ENCODE assay signal across 8 cellular contexts in the genomic region with DNA sequence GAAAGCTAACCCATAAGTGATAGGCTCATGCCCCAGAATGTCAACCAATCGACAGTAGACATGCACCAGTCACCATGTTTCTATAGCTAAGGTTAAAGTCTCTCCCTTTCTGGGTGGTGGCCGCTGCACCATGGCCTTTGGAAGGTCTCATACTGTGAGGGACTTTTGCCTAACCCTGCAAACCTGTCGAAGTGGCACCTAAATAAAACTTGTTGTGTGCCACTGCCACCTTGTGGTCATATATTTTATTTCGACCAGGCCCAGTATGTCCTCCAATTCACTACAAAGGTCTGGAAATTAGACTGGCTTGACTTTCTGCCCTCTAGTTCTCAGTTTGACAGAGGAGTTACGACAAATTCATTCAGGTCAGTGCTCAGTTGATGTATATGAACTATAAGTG.
DNase-seq lines count a peak whose midpoint lies in the region; ATAC-seq and TF ChIP-seq lines count a peak whose summit lies in the region.

No MANE protein-coding gene starts in this region.

- no peak for TF ChIP-seq EP300 in ovary (IDR thresholded peaks at IDR 0.05)

- H3K27me3 ChIP-seq in BE2C = no peaks in the 10 kb centered on the region
- H3K27me3 ChIP-seq in esophagus squamous epithelium = no peaks in the 10 kb centered on the region
- H3K27me3 ChIP-seq in osteoblast (ENCODE audit: insufficient read depth, low read length) = no peaks in the 10 kb centered on the region
- no peaks in the 10 kb centered on the region for H3K27me3 ChIP-seq in ovary

- peak; percentile 34 for DNase-seq in BE2C
- DNase-seq in NCI-H2029 treated with DMSO at 0.1 percent for 48 hours (lab: John Stamatoyannopoulos, UW) = peak; percentile 13
- peak; percentile 56 for DNase-seq in activated CD4-positive, alpha-beta T cell treated with anti-CD3 and anti-CD28 coated beads for 48 hours
- DNase-seq in esophagus squamous epithelium (lab: John Stamatoyannopoulos, UW) = no peak
- no peak for DNase-seq in osteoblast (ENCODE audit: insufficient read length, low spot score, missing footprints)
- no peak for DNase-seq in ovary

- H3K4me1 ChIP-seq in BE2C (no peaks in the 10 kb centered on the region), esophagus squamous epithelium (no peaks in the 10 kb centered on the region), osteoblast (ENCODE audit: insufficient read depth, low read length) (no peaks in the 10 kb centered on the region), ovary (ENCODE audit: insufficient read depth) (no peaks in the 10 kb centered on the region)

- H3K4me3 ChIP-seq in BE2C (ENCODE audit: low read depth, low read length) (no peak overlapping the region), esophagus squamous epithelium (no peak overlapping the region), osteoblast (ENCODE audit: insufficient read depth, low read length) (no peak overlapping the region), ovary (no peak overlapping the region)

- H3K9me3 ChIP-seq in BE2C (no peaks in the 10 kb centered on the region), esophagus squamous epithelium (no peaks in the 10 kb centered on the region), osteoblast (ENCODE audit: low read depth, low read length) (no peaks in the 10 kb centered on the region), ovary (no peaks in the 10 kb centered on the region)

- no peaks in the 10 kb centered on the region for H3K36me3 ChIP-seq in BE2C
- no peaks in the 10 kb centered on the region for H3K36me3 ChIP-seq in esophagus squamous epithelium
- H3K36me3 ChIP-seq in osteoblast (ENCODE audit: insufficient read depth, low read length) = no peaks in the 10 kb centered on the region
- H3K36me3 ChIP-seq in ovary = no peaks in the 10 kb centered on the region

- TF ChIP-seq POLR2A in esophagus squamous epithelium (IDR thresholded peaks at IDR 0.05) = no peak
- no peak for TF ChIP-seq POLR2A in ovary (IDR thresholded peaks at IDR 0.05)

- no peak overlapping the region for H2AFZ ChIP-seq in osteoblast (ENCODE audit: low read length)

- intact Hi-C loops in esophagus squamous epithelium (cut with DNase I) (no loop called here), ovary (cut with DNase I) (no loop called here)

- H3K4me2 ChIP-seq in osteoblast (ENCODE audit: insufficient read depth, low read length) = no peak overlapping the region

- ATAC-seq in GM18502 (IDR thresholded peaks at IDR 0.05; ENCODE audit: poor library complexity, unreplicated experiment) (peak; percentile 90), HG02885 (IDR thresholded peaks at IDR 0.05; ENCODE audit: poor library complexity, unreplicated experiment) (peak; percentile 94)

- TF ChIP-seq CTCF in BE2C (IDR thresholded peaks at IDR 0.05; ENCODE audit: low read depth, low read length) (peak; percentile 49), esophagus squamous epithelium (IDR thresholded peaks at IDR 0.05) (peak in 5 of 6 experiments; percentile 14 to 49 (median 38)), osteoblast (IDR thresholded peaks at IDR 0.05; ENCODE audit: extremely low read depth, low read depth, low read length) (peak; percentile 68), ovary (IDR thresholded peaks at IDR 0.05) (no peak)

- 18 to 58% methylated on average over 2 to 5 of the region's 5 CpGs for WGBS in esophagus squamous epithelium, 2 donors
- WGBS in ovary, 3 donors = 25 to 34% (median 29%) methylated on average over 5 of the region's 5 CpGs

- H3K27ac ChIP-seq in esophagus squamous epithelium (no peak overlapping the region), osteoblast (ENCODE audit: low read depth, low read length) (no peak overlapping the region), ovary (no peak overlapping the region)

- H3K79me2 ChIP-seq in osteoblast (ENCODE audit: insufficient read depth, low read length) = no peaks in the 10 kb centered on the region

- H4K20me1 ChIP-seq in osteoblast (ENCODE audit: insufficient read depth, low read length) = no peaks in the 10 kb centered on the region

Comparison
In these comparisons a context has a peak if more than half of its experiments do, and no peak if none do; other contexts are left out.
1. DNase-seq: peak in BE2C (single experiment), NCI-H2029 treated with DMSO at 0.1 percent for 48 hours (single experiment) and activated CD4-positive, alpha-beta T cell treated with anti-CD3 and anti-CD28 coated beads for 48 hours (single experiment); none in esophagus squamous epithelium (single experiment), osteoblast (single experiment) and ovary (0 of 5).
2. CTCF ChIP-seq: peak in BE2C (single experiment), esophagus squamous epithelium (5 of 6) and osteoblast (single experiment); none in ovary (0 of 3).